20 cellular contexts compared by ENCODE assay signal in the genomic region with DNA sequence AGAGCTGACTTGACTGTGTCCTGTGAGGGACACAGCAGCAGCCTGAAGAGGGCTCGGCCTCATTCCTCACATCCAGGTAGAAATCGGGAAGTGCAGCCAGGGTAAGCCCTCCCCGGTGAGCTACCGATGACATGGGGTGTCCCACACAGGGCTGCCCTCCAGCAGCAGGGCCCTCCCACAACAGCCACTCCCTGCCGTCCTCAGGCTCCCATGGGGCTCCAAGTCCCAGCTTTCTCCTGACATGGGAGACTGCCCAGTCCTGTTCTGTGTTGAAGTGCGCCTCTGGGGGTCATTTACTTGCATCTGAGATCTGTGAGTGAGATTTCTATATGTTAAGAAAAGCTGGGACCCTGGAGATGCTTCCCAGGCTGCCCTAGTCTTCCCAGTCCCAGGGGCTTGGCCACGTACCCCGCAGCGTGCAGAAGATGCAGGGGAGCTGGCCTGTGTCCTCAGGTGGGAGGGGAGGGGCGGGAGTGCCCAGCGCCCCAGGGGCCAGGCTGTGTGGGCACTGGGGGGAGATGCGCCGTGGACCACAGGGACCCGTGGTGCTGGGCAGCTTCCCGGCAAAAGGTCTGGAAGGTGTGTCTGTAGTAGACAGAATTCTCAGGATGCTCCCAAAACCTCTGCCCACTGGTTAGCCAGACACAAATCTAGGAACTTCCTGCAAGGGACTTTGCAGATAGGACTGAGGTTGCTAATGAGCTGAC.
"Had no signal": no experiment of that assay in that cellular context is flagged by ENCODE, and none has a peak within 500 bp of the region (broad histone marks: within the 10 kb centered on the region; RNA-seq: fewer than 3 reads in every experiment).

No MANE protein-coding gene starts in this region.

- H3K27me3 ChIP-seq: right lobe of liver, tibial nerve, vagina had no signal

- H3K9ac ChIP-seq: parathyroid adenoma had no signal

- H3K36me3 ChIP-seq: gastroesophageal sphincter, heart left ventricle, left lung, right lobe of liver, thoracic aorta, tibial nerve, vagina had no signal

- H3K9me3 ChIP-seq: gastroesophageal sphincter, left lung, mucosa of descending colon, right lobe of liver, thoracic aorta, tibial nerve, vagina had no signal

- H2AFZ ChIP-seq: parathyroid adenoma had no signal

- H3K27ac ChIP-seq: gastroesophageal sphincter, heart left ventricle, left lung, parathyroid adenoma, right lobe of liver, thoracic aorta, tibial nerve, vagina had no signal

- DNase-seq: cortex of kidney; foreskin fibroblast; heart left ventricle; hippocampal formation; left cardiac atrium; left lung; mesenchymal stem cell; mucosa of descending colon; naive B cell; right lobe of liver; small intestine; stimulated activated CD4-positive, alpha-beta T cell treated with anti-CD3 and anti-CD28 coated beads, Interleukin-15, amount 100 ng/mL, for 24 hours; stimulated activated CD4-positive, alpha-beta T cell treated with anti-CD3 and anti-CD28 coated beads, Interleukin-2, amount 100 ng/mL, for 48 hours; stimulated activated naive CD4-positive, alpha-beta T cell treated with Interleukin-2 at 50 U/mL for 16 hours had no signal

- H3K79me2 ChIP-seq: parathyroid adenoma had no signal

- ATAC-seq: gastroesophageal sphincter, left cardiac atrium, left lung, mucosa of descending colon had no signal

- H3K4me3 ChIP-seq: gastroesophageal sphincter, heart left ventricle, left lung, mucosa of descending colon, right lobe of liver, thoracic aorta, tibial nerve, vagina had no signal

- FAIRE-seq: islet of Langerhans, small intestine had no signal

- H3K4me1 ChIP-seq: gastroesophageal sphincter, heart left ventricle, left lung, parathyroid adenoma, right lobe of liver, tibial nerve, vagina had no signal
